ENCODE assay signal across 20 cellular contexts in genomic region chr15:58486062-58486461, GRCh38. TPM values are rescaled to one million over a fixed set of nuclear protein-coding genes. Genes with fewer than 3 reads are reported as not detected.
A peak's percentile ranks its signal among the peaks of the same experiment; 100 is the strongest.
DNase-seq lines count a peak whose midpoint lies in the region; ATAC-seq and TF ChIP-seq lines count a peak whose summit lies in the region.
"Had no signal": no experiment of that assay in that cellular context is flagged by ENCODE, and none has a peak within 500 bp of the region (broad histone marks: within the 10 kb centered on the region; RNA-seq: fewer than 3 reads in every experiment).

No MANE protein-coding gene starts in this region.

- H3K4me1 ChIP-seq in CD4-positive, CD25-positive, alpha-beta regulatory T cell (ENCODE audit: control insufficient read depth, insufficient read depth, low read length, poor library complexity, severe bottlenecking) = peaks cover 36% of the 10 kb centered on the region
- H3K4me1 ChIP-seq in naive thymus-derived CD4-positive, alpha-beta T cell (ENCODE audit: control insufficient read depth in 2 of 2, insufficient read depth in 2 of 2, low read length in 2 of 2) = peaks cover 42 to 45% of the 10 kb centered on the region in 2 donors
- H3K4me1 ChIP-seq in GM23248 (ENCODE audit: insufficient read depth) = no peaks in the 10 kb centered on the region
- H3K4me1 ChIP-seq in BE2C = no peaks in the 10 kb centered on the region

- in situ Hi-C loops in GM23248 (cut with MboI) = no loop called here

- no peaks in the 10 kb centered on the region for H4K20me1 ChIP-seq in GM23248 (ENCODE audit: insufficient read depth)

- no peak overlapping the region for H2AFZ ChIP-seq in GM23248

- H3K79me2 ChIP-seq in GM23248 (ENCODE audit: insufficient read depth) = no peaks in the 10 kb centered on the region

- H3K4me3 ChIP-seq in CD4-positive, CD25-positive, alpha-beta regulatory T cell (ENCODE audit: low read depth, low read length) = no peak overlapping the region
- peak overlapping the region; percentile 11 for H3K4me3 ChIP-seq in naive thymus-derived CD4-positive, alpha-beta T cell (ENCODE audit: low read length)
- H3K4me3 ChIP-seq in GM23248 (no peak overlapping the region), BE2C (ENCODE audit: low read depth, low read length) (no peak overlapping the region)
- H3K4me3 ChIP-seq: SJCRH30 had no signal

- CTCF ChIA-PET in naive thymus-derived CD4-positive, alpha-beta T cell (lab: Charles Lee) = no interaction called here

- H3K36me3 ChIP-seq in CD4-positive, CD25-positive, alpha-beta regulatory T cell (ENCODE audit: control insufficient read depth, insufficient read depth, low read length) = no peaks in the 10 kb centered on the region
- H3K36me3 ChIP-seq in naive thymus-derived CD4-positive, alpha-beta T cell (ENCODE audit: control insufficient read depth in 2 of 3, insufficient read depth in 3 of 3, low read length in 3 of 3) = no peaks in the 10 kb centered on the region
- H3K36me3 ChIP-seq in GM23248 (ENCODE audit: low read depth) (no peaks in the 10 kb centered on the region), BE2C (no peaks in the 10 kb centered on the region)
- H3K36me3 ChIP-seq: neutrophil, SJCRH30 had no signal

- no peak overlapping the region for H3K9ac ChIP-seq in GM23248

- intact Hi-C loops in activated T-helper 2 cell treated with anti-CD3 and anti-CD28 coated beads, Interferon-gamma antibody, Interleukin-2, Interleukin-4, amounts not matched to agents 10 μg/mL and 5 μg/mL and 100 μg/mL, durations not matched to agents 14 hours and 24 hours and 36 hours (cut with micrococcal nuclease) = no loop called here
- intact Hi-C loops in naive thymus-derived CD4-positive, alpha-beta T cell (cut with micrococcal nuclease) = no loop called here

- peaks cover 0 to 6% (median 3%) of the 10 kb centered on the region in 7 donors for H3K9me3 Mint-ChIP-seq in CD4-positive, CD25-positive, alpha-beta regulatory T cell
- peaks cover 4% of the 10 kb centered on the region for H3K9me3 Mint-ChIP-seq in activated T-helper 2 cell treated with anti-CD3 and anti-CD28 coated beads, Interferon-gamma antibody, Interleukin-2, Interleukin-4, amounts not matched to agents 10 μg/mL and 5 μg/mL and 100 μg/mL, durations not matched to agents 14 hours and 24 hours and 36 hours
- peaks cover 0 to 16% (median 1%) of the 10 kb centered on the region in 11 donors for H3K9me3 Mint-ChIP-seq in naive thymus-derived CD4-positive, alpha-beta T cell

- H3K4me2 ChIP-seq in GM23248 (ENCODE audit: unreplicated experiment) = no peak overlapping the region

- H3F3A ChIP-seq in GM23248 (ENCODE audit: insufficient read depth) = no peaks in the 10 kb centered on the region

- H3K27ac Mint-ChIP-seq in CD4-positive, CD25-positive, alpha-beta regulatory T cell = peak overlapping the region; percentile 81 to 95 (median 86)
- H3K27ac Mint-ChIP-seq in activated T-helper 2 cell treated with anti-CD3 and anti-CD28 coated beads, Interferon-gamma antibody, Interleukin-2, Interleukin-4, amounts not matched to agents 10 μg/mL and 5 μg/mL and 100 μg/mL, durations not matched to agents 14 hours and 24 hours and 36 hours = peak overlapping the region; percentile 96
- peak overlapping the region; percentile 32 to 95 (median 89) for H3K27ac Mint-ChIP-seq in naive thymus-derived CD4-positive, alpha-beta T cell
- H3K27ac Mint-ChIP-seq: H9 had no signal

- H3K27me3 ChIP-seq in CD4-positive, CD25-positive, alpha-beta regulatory T cell (ENCODE audit: control insufficient read depth, insufficient read depth, low read length) = no peaks in the 10 kb centered on the region
- no peaks in the 10 kb centered on the region for H3K27me3 ChIP-seq in naive thymus-derived CD4-positive, alpha-beta T cell (ENCODE audit: control insufficient read depth in 2 of 2, insufficient read depth in 2 of 2, low read length in 2 of 2)
- H3K27me3 ChIP-seq in GM23248 (replicated peaks; ENCODE audit: insufficient read depth) = no peaks in the 10 kb centered on the region
- no peaks in the 10 kb centered on the region for H3K27me3 ChIP-seq in BE2C
- H3K27me3 ChIP-seq: neutrophil, SJCRH30 had no signal

- no peak for TF ChIP-seq CTCF in BE2C (IDR thresholded peaks at IDR 0.05; ENCODE audit: low read depth, low read length)

- POLR2A ChIA-PET in naive thymus-derived CD4-positive, alpha-beta T cell (lab: Charles Lee) = no interaction called here

- no peaks in the 10 kb centered on the region for H3K36me3 Mint-ChIP-seq in CD4-positive, CD25-positive, alpha-beta regulatory T cell
- peaks cover 10% of the 10 kb centered on the region for H3K36me3 Mint-ChIP-seq in activated T-helper 2 cell treated with anti-CD3 and anti-CD28 coated beads, Interferon-gamma antibody, Interleukin-2, Interleukin-4, amounts not matched to agents 10 μg/mL and 5 μg/mL and 100 μg/mL, durations not matched to agents 14 hours and 24 hours and 36 hours (ENCODE audit: low read depth)
- H3K36me3 Mint-ChIP-seq in naive thymus-derived CD4-positive, alpha-beta T cell = peaks cover 0 to 48% (median 0%) of the 10 kb centered on the region in 5 donors

- H3K4me1 Mint-ChIP-seq in CD4-positive, CD25-positive, alpha-beta regulatory T cell = peaks cover 11 to 52% (median 29%) of the 10 kb centered on the region in 4 donors
- peaks cover 40% of the 10 kb centered on the region for H3K4me1 Mint-ChIP-seq in activated T-helper 2 cell treated with anti-CD3 and anti-CD28 coated beads, Interferon-gamma antibody, Interleukin-2, Interleukin-4, amounts not matched to agents 10 μg/mL and 5 μg/mL and 100 μg/mL, durations not matched to agents 14 hours and 24 hours and 36 hours (ENCODE audit: low read depth)
- H3K4me1 Mint-ChIP-seq in naive thymus-derived CD4-positive, alpha-beta T cell = peaks cover 36 to 52% (median 48%) of the 10 kb centered on the region in 7 donors
- H3K4me1 Mint-ChIP-seq: H9 had no signal

- H3K9me2 ChIP-seq in GM23248 (ENCODE audit: insufficient read depth) = no peaks in the 10 kb centered on the region

- H3K27me3 Mint-ChIP-seq in CD4-positive, CD25-positive, alpha-beta regulatory T cell = no peaks in the 10 kb centered on the region
- no peaks in the 10 kb centered on the region for H3K27me3 Mint-ChIP-seq in activated T-helper 2 cell treated with anti-CD3 and anti-CD28 coated beads, Interferon-gamma antibody, Interleukin-2, Interleukin-4, amounts not matched to agents 10 μg/mL and 5 μg/mL and 100 μg/mL, durations not matched to agents 14 hours and 24 hours and 36 hours (ENCODE audit: low read depth)
- no peaks in the 10 kb centered on the region for H3K27me3 Mint-ChIP-seq in naive thymus-derived CD4-positive, alpha-beta T cell

- 74 to 79% methylated on average over 2 of the region's 2 CpGs for WGBS in GM23248 (ENCODE audit: low coverage in 1 of 2, low lambda C conversion rate in 2 of 2, missing lambda C conversion rate in 2 of 2), 2 experiments

- H3K9me3 ChIP-seq in CD4-positive, CD25-positive, alpha-beta regulatory T cell (ENCODE audit: control insufficient read depth in 2 of 2, low read length in 2 of 2) = peaks cover 0 to 7% of the 10 kb centered on the region in 2 experiments
- peaks cover 0 to 6% (median 0%) of the 10 kb centered on the region in 3 experiments for H3K9me3 ChIP-seq in naive thymus-derived CD4-positive, alpha-beta T cell (ENCODE audit: control insufficient read depth in 2 of 3, low read length in 3 of 3)
- H3K9me3 ChIP-seq in GM23248 (ENCODE audit: low read depth) (no peaks in the 10 kb centered on the region), BE2C (no peaks in the 10 kb centered on the region)
- H3K9me3 ChIP-seq: neutrophil, SJCRH30 had no signal

- peak overlapping the region in 1 of 4 donors; percentile 51 for H3K4me3 Mint-ChIP-seq in CD4-positive, CD25-positive, alpha-beta regulatory T cell
- H3K4me3 Mint-ChIP-seq in activated T-helper 2 cell treated with anti-CD3 and anti-CD28 coated beads, Interferon-gamma antibody, Interleukin-2, Interleukin-4, amounts not matched to agents 10 μg/mL and 5 μg/mL and 100 μg/mL, durations not matched to agents 14 hours and 24 hours and 36 hours (ENCODE audit: low read depth) = peak overlapping the region; percentile 15
- peak overlapping the region in 9 of 10 donors; percentile 7 to 76 (median 64) for H3K4me3 Mint-ChIP-seq in naive thymus-derived CD4-positive, alpha-beta T cell
- H3K4me3 Mint-ChIP-seq: H9, mesothelial cell of epicardium had no signal

- DNase-seq in CD4-positive, CD25-positive, alpha-beta regulatory T cell = peak in 1 of 3 donors; percentile 38
- DNase-seq in MV-4-11 (lab: John Stamatoyannopoulos, UW) (peak; percentile 14), GM23248 (no peak), BE2C (no peak), GF-D8 (lab: John Stamatoyannopoulos, UW) (no peak), DMS79 (lab: John Stamatoyannopoulos, UW) (no peak)
- no peak for DNase-seq in activated T-helper 2 cell treated with anti-CD3 and anti-CD28 coated beads, Interferon-gamma antibody, Interleukin-2, Interleukin-4, amounts not matched to agents 10 μg/mL and 5 μg/mL and 100 μg/mL, durations not matched to agents 14 hours and 24 hours and 36 hours (ENCODE audit: low spot score)
- no peak for DNase-seq in naive thymus-derived CD4-positive, alpha-beta T cell
- DNase-seq: activated CD4-positive, CD25-positive, alpha-beta regulatory T cell; activated gamma-delta T cell treated with Interleukin-2 at 50 U/mL for 16 hours; effector memory CD4-positive, alpha-beta T cell; H9; left colon; NCI-H1417; SJCRH30; small intestine; stimulated activated CD4-positive, alpha-beta T cell treated with anti-CD3 and anti-CD28 coated beads, Interleukin-4, amount 100 ng/mL, for 24 hours had no signal

- no peak for ATAC-seq in CD4-positive, CD25-positive, alpha-beta regulatory T cell (ENCODE audit: low read depth in 2 of 2)
- no peak for ATAC-seq in naive thymus-derived CD4-positive, alpha-beta T cell
- ATAC-seq: left colon had no signal

- no peak overlapping the region for H3K27ac ChIP-seq in CD4-positive, CD25-positive, alpha-beta regulatory T cell (ENCODE audit: insufficient read depth, low read length, poor library complexity, severe bottlenecking)
- peak overlapping the region; percentile 42 for H3K27ac ChIP-seq in naive thymus-derived CD4-positive, alpha-beta T cell (ENCODE audit: low read depth, low read length)
- no peak overlapping the region for H3K27ac ChIP-seq in GM23248
- H3K27ac ChIP-seq: SJCRH30 had no signal

RNA-seq across cellular contexts. Expression of gene LIPC, which starts 54.3 kb away (rescaled TPM):
- total RNA-seq in CD4-positive, CD25-positive, alpha-beta regulatory T cell = 0.99 TPM
- 1 to 10 TPM in 3 of 4 donors, under 1 TPM in 1; 0.54 to 1.7 (median 1.6) TPM for polyA plus RNA-seq in CD4-positive, CD25-positive, alpha-beta regulatory T cell
- 1.1 and 1.7 TPM in 2 replicates for total RNA-seq in activated T-helper 2 cell treated with anti-CD3 and anti-CD28 coated beads, Interferon-gamma antibody, Interleukin-2, Interleukin-4, amounts not matched to agents 10 μg/mL and 5 μg/mL and 100 μg/mL, durations not matched to agents 14 hours and 24 hours and 36 hours
- 1 to 10 TPM in 1 of 5 experiments, under 1 TPM in 4; 0.46 to 5.1 (median 0.77) TPM for total RNA-seq in naive thymus-derived CD4-positive, alpha-beta T cell
- 1 to 10 TPM in 1 of 2 donors, under 1 TPM in 1; 0.58 to 2.1 TPM for polyA plus RNA-seq in naive thymus-derived CD4-positive, alpha-beta T cell
- 0.38 and 0.43 TPM in 2 replicates for total RNA-seq in GM23248 (2014; rRNA removed; shearing (Covaris generic))
- polyA plus RNA-seq in GM23248 (2016; fragmentation: Nextera tagmentation; extraction: Ambion mirVana) = 0.63 and 1.1 TPM in 2 replicates
- polyA plus RNA-seq in BE2C (2012; ENCODE audit: insufficient read depth, insufficient read length, low read depth) = not detected
- total RNA-seq: chondrocyte, H9, mesothelial cell of epicardium had no signal
